ENCODE assay signal across 8 cellular contexts in the genomic region with DNA sequence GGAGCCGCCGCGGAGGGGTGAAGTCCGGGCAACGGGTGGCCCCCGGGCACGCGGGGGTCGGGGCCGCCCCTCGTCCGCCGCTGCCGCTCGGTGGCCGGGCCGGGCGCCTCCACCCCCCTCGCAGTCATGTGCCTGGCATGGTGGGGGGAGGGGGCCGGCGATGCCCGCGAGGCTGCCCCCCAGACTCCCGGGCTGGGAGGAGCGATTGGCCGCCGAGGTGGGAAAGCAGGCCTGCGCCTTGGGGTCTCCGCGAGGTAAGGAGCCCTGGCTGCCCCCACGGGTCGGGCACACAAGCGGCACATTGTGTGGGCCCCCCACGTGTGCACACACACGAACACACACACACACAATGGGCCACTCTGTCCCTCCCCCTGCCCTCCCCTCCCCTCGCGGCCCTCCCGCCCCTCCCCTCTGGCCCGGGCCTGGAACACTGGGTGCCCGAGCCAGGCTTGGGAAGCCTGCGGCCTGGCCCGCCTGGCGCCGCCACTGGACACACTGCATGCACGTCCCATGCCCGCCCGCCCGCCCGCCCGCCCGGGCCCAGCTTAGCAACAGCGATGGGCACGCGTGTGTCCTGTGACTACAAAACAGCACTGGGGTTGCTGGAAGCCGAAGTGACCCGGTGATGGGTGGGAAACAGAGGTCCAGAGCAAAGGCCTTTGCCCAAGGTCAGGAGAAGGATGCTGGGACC. TPM values are rescaled to one million over a fixed set of nuclear protein-coding genes. Genes with fewer than 3 reads are reported as not detected.
A peak's percentile ranks its signal among the peaks of the same experiment; 100 is the strongest.
DNase-seq lines count a peak whose midpoint lies in the region; ATAC-seq and TF ChIP-seq lines count a peak whose summit lies in the region.

No MANE protein-coding gene starts in this region.

- no peaks in the 10 kb centered on the region for H3K27me3 Mint-ChIP-seq in osteocyte (ENCODE audit: unreplicated experiment)

- H3K4me1 Mint-ChIP-seq in osteocyte (ENCODE audit: unreplicated experiment): peaks cover 12% of the 10 kb centered on the region

- TF ChIP-seq CTCF in BE2C (IDR thresholded peaks at IDR 0.05; ENCODE audit: low read depth, low read length) (no peak), RWPE2 (IDR thresholded peaks at IDR 0.05; ENCODE audit: poor library complexity, severe bottlenecking) (no peak), osteocyte (IDR thresholded peaks at IDR 0.05) (no peak), MM.1S (IDR thresholded peaks at IDR 0.05; ENCODE audit: low read length) (no peak)

- H3K79me2 ChIP-seq in MM.1S (ENCODE audit: low read length): no peaks in the 10 kb centered on the region

- peak overlapping the region; percentile 48 for H3K27ac ChIP-seq in RWPE2 (ENCODE audit: poor library complexity, severe bottlenecking)
- no peak overlapping the region for H3K27ac ChIP-seq in MM.1S (ENCODE audit: low read length)

- no peaks in the 10 kb centered on the region for H3K27me3 ChIP-seq in BE2C
- no peaks in the 10 kb centered on the region for H3K27me3 ChIP-seq in RWPE2 (ENCODE audit: insufficient read depth, poor library complexity, severe bottlenecking)
- peaks cover 5% of the 10 kb centered on the region; the same call in 1 of the 2 replicates for H3K27me3 ChIP-seq in MM.1S (replicated peaks; ENCODE audit: insufficient read depth, low read length)

- H3F3A ChIP-seq in MM.1S (ENCODE audit: insufficient read depth, low read length): no peaks in the 10 kb centered on the region

- peak; percentile 57 for DNase-seq in BE2C
- DNase-seq in RWPE2 (ENCODE audit: low spot score): no peak
- peak; percentile 4 for DNase-seq in fibroblast of peridontal ligament (ENCODE audit: extremely low read depth)
- no peak for DNase-seq in osteocyte (ENCODE audit: extremely low spot score, unreplicated experiment)
- DNase-seq in NCI-H526 treated with DMSO at 0.1 percent for 48 hours (lab: John Stamatoyannopoulos, UW): no peak
- DNase-seq in MM.1S: no peak

- H3K27ac Mint-ChIP-seq in osteocyte (ENCODE audit: unreplicated experiment): no peak overlapping the region

- no peak overlapping the region for H2AFZ ChIP-seq in MM.1S (ENCODE audit: low read length)

- no peak overlapping the region for H3K9ac ChIP-seq in MM.1S (ENCODE audit: low read length)

- H3K4me2 ChIP-seq in MM.1S (ENCODE audit: low read depth, low read length): no peak overlapping the region

- peak overlapping the region; percentile 64 for H3K4me3 Mint-ChIP-seq in osteocyte (ENCODE audit: unreplicated experiment)

- no peaks in the 10 kb centered on the region for H3K36me3 Mint-ChIP-seq in osteocyte (ENCODE audit: unreplicated experiment)

- H3K9me3 ChIP-seq in BE2C (no peaks in the 10 kb centered on the region), RWPE2 (ENCODE audit: severe bottlenecking) (no peaks in the 10 kb centered on the region), MM.1S (replicated peaks; ENCODE audit: insufficient read depth, low read length) (no peaks in the 10 kb centered on the region)

- H3K4me1 ChIP-seq in BE2C (no peaks in the 10 kb centered on the region), RWPE2 (ENCODE audit: insufficient read depth, poor library complexity, severe bottlenecking) (no peaks in the 10 kb centered on the region), MM.1S (ENCODE audit: low read length) (no peaks in the 10 kb centered on the region)

- ATAC-seq in RWPE2 (ENCODE audit: low read depth): peak; percentile 29; the same call in 2 of the 3 replicates
- ATAC-seq in HG03439 (IDR thresholded peaks at IDR 0.05; ENCODE audit: unreplicated experiment): no peak
- ATAC-seq in GM21515 (IDR thresholded peaks at IDR 0.05; ENCODE audit: unreplicated experiment): no peak

- no peaks in the 10 kb centered on the region for H4K20me1 ChIP-seq in MM.1S (ENCODE audit: insufficient read depth, low read length)

- H3K36me3 ChIP-seq in BE2C (0 out of 2 replicates have a peak, but pooled peaks cover 4% of the 10 kb centered on the region), RWPE2 (ENCODE audit: low read depth) (peaks cover 5% of the 10 kb centered on the region; the same call in 1 of the 2 replicates), MM.1S (replicated peaks; ENCODE audit: insufficient read depth, low read length) (no peaks in the 10 kb centered on the region)

- H3K9me3 Mint-ChIP-seq in osteocyte (ENCODE audit: unreplicated experiment): no peaks in the 10 kb centered on the region

- H3K4me3 ChIP-seq in BE2C (ENCODE audit: low read depth, low read length) (peak overlapping the region; percentile 52), RWPE2 (ENCODE audit: severe bottlenecking) (peak overlapping the region; percentile 40), MM.1S (ENCODE audit: low read length) (no peak overlapping the region)

- H3K9me2 ChIP-seq in MM.1S (replicated peaks; ENCODE audit: insufficient read depth, low read length): no peaks in the 10 kb centered on the region

RNA-seq across cellular contexts. Expression of gene SLC6A8, which starts 1.3 kb away (rescaled TPM):
- 125 TPM for polyA plus RNA-seq in BE2C (2012; ENCODE audit: insufficient read depth, insufficient read length, low read depth)
- 74.1 and 77.0 TPM in 2 replicates for total RNA-seq in osteocyte

RNA-seq across cellular contexts. Expression of gene PNCK, which starts 15.4 kb away (rescaled TPM):
- 7.7 TPM for polyA plus RNA-seq in BE2C (2012; ENCODE audit: insufficient read depth, insufficient read length, low read depth)
- 3.6 and 5.1 TPM in 2 replicates for total RNA-seq in osteocyte

RNA-seq across cellular contexts. Expression of gene BCAP31, which starts 35.1 kb away (rescaled TPM):
- polyA plus RNA-seq in BE2C (2012; ENCODE audit: insufficient read depth, insufficient read length, low read depth): 489 TPM
- total RNA-seq in osteocyte: 172 and 188 TPM in 2 replicates

RNA-seq across cellular contexts. Expression of gene ABCD1, which starts 35.6 kb away (rescaled TPM):
- polyA plus RNA-seq in BE2C (2012; ENCODE audit: insufficient read depth, insufficient read length, low read depth): 8.8 TPM
- 19.7 and 22.3 TPM in 2 replicates for total RNA-seq in osteocyte

RNA-seq across cellular contexts. Expression of gene DUSP9, which starts 42.0 kb away (rescaled TPM):
- 1.4 TPM for polyA plus RNA-seq in BE2C (2012; ENCODE audit: insufficient read depth, insufficient read length, low read depth)
- total RNA-seq in osteocyte: 0.91 and 1.3 TPM in 2 replicates

Comparison
In these comparisons a context has a peak if more than half of its experiments do, and no peak if none do; other contexts are left out.
1. DNase-seq: peak in BE2C (single experiment) and fibroblast of peridontal ligament (single experiment); none in RWPE2 (single experiment), osteocyte (single experiment), NCI-H526 treated with DMSO at 0.1 percent for 48 hours (single experiment) and MM.1S (single experiment).